ENCODE assay signal across 8 cellular contexts in genomic region chr1:1511533-1512285, GRCh38. TPM values are rescaled to one million over a fixed set of nuclear protein-coding genes. Genes with fewer than 3 reads are reported as not detected.
DNase-seq lines count a peak whose midpoint lies in the region; ATAC-seq, FAIRE-seq and TF ChIP-seq lines count a peak whose summit lies in the region.

Gene ATAD3A (plus strand): TSS chr1:1512162. CDS start chr1:1512269, 107 bp downstream.

- H3K36me3 ChIP-seq in psoas muscle (ENCODE audit: insufficient read depth in 1 of 2, low read depth in 1 of 2) (peaks cover 0 to 15% of the 10 kb centered on the region in 2 donors), urinary bladder (ENCODE audit: insufficient read depth) (no peaks in the 10 kb centered on the region)

- H3K9me3 ChIP-seq in psoas muscle, result no peaks in the 10 kb centered on the region

- ATAC-seq in HG02973 (IDR thresholded peaks at IDR 0.05; ENCODE audit: unreplicated experiment) (peak; percentile 77), left ventricle myocardium superior (peak; percentile 97), psoas muscle (peak; percentile 95 to 97 (median 96))

- H3K27ac ChIP-seq in angular gyrus (ENCODE audit: low read depth, low read length) (peak within 1 kb of the TSS; percentile 88), psoas muscle (peak within 1 kb of the TSS; percentile 89), urinary bladder (ENCODE audit: low read depth) (peak within 1 kb of the TSS; percentile 77)

- peak; percentile 97 for DNase-seq in GM18507 (ENCODE audit: extremely low spot score, insufficient read length, low read depth)
- DNase-seq in NCI-H1930 (lab: John Stamatoyannopoulos, UW), result peak; percentile 96 to 98
- peak; percentile 100 for DNase-seq in left ventricle myocardium superior
- DNase-seq in psoas muscle, result peak; percentile 99 to 100

- 0% methylated on average over 44 to 99 of the region's 99 CpGs for WGBS in psoas muscle, 3 donors
- under 1% methylated on average over 99 of the region's 99 CpGs for WGBS in urinary bladder

- intact Hi-C loops in T-helper 2 cell treated with Interferon-gamma antibody and Interleukin-4, amounts not matched to agents 100 ng/mL and 5 ng/mL, for 36 hours (cut with micrococcal nuclease), result loop anchor here (1.0 to 5.0 kb wide), 2 partner anchors 63 to 104 kb away; partner anchors contain the start of genes MRPL20 and SSU72
- intact Hi-C loops in left ventricle myocardium superior (cut with micrococcal nuclease) (no loop called here), psoas muscle (cut with DNase I) (no loop called here)

- no peaks in the 10 kb centered on the region for H3K27me3 ChIP-seq in psoas muscle (ENCODE audit: insufficient read depth in 3 of 3, low read length in 2 of 3)

- H3K4me1 ChIP-seq in psoas muscle, result peaks cover 11% of the 10 kb centered on the region
- H3K4me1 ChIP-seq in urinary bladder (ENCODE audit: insufficient read depth), result no peaks in the 10 kb centered on the region

- no peak for TF ChIP-seq CTCF in psoas muscle (IDR thresholded peaks at IDR 0.05)

- FAIRE-seq in GM18507 (lab: Jason Lieb, UNC), result peak; percentile 96

- H3K4me3 ChIP-seq in psoas muscle (peak within 1 kb of the TSS; percentile 88), urinary bladder (ENCODE audit: low read depth, low read length) (peak within 1 kb of the TSS; percentile 80)

RNA-seq across cellular contexts. Expression of gene ATAD3A, which starts in this region (rescaled TPM):
- 51.9 and 52.4 TPM in 2 replicates for total RNA-seq in T-helper 2 cell treated with Interferon-gamma antibody and Interleukin-4, amounts not matched to agents 100 ng/mL and 5 ng/mL, for 36 hours
- total RNA-seq in left ventricle myocardium superior (18.3 TPM), psoas muscle (10 to 100 TPM; 20.6 to 33.5 (median 24.1) TPM), urinary bladder (7.1 TPM)
- polyA plus RNA-seq in psoas muscle (10 to 100 TPM; 35.6 to 48.6 (median 41.4) TPM), urinary bladder (18.8 TPM)

Comparison
In these comparisons a context has a peak if more than half of its experiments do, and no peak if none do; other contexts are left out.
1. Peak in every context shown above with its lines: DNase-seq, ATAC-seq, H3K4me3 ChIP-seq and H3K27ac ChIP-seq.